In genomic region chr17:2051388-2052237, GRCh38 we compare ENCODE assay signal across 11 cellular contexts. TPM values are rescaled to one million over a fixed set of nuclear protein-coding genes. Genes with fewer than 3 reads are reported as not detected.
DNase-seq lines count a peak whose midpoint lies in the region; ATAC-seq, FAIRE-seq and TF ChIP-seq lines count a peak whose summit lies in the region.
"Had no signal": no experiment of that assay in that cellular context is flagged by ENCODE, and none has a peak within 500 bp of the region (broad histone marks: within the 10 kb centered on the region; RNA-seq: fewer than 3 reads in every experiment).

No MANE protein-coding gene starts in this region.

- CTCF ChIA-PET in activated CD8-positive, alpha-beta memory T cell treated with anti-CD3 and anti-CD28 coated beads, Interleukin-2, amount 10 ng/mL, durations not matched to agents 7 days and 5 days (lab: Charles Lee), result interaction anchor here (0.9 to 1.9 kb wide), 11 partner anchors 9 to 331 kb away, joined by 3 to 16 read pairs (median 4); partner anchors contain the start of genes OVCA2 and TSR1

- H3K27ac Mint-ChIP-seq in activated CD8-positive, alpha-beta memory T cell treated with anti-CD3 and anti-CD28 coated beads, Interleukin-2, amount 10 ng/mL, durations not matched to agents 7 days and 5 days, result peak overlapping the region; percentile 39

- H3K9me3 Mint-ChIP-seq in activated CD8-positive, alpha-beta memory T cell treated with anti-CD3 and anti-CD28 coated beads, Interleukin-2, amount 10 ng/mL, durations not matched to agents 7 days and 5 days (ENCODE audit: low read depth), result no peaks in the 10 kb centered on the region

- no peak for FAIRE-seq in kidney (lab: Jason Lieb, UNC)

- no peak overlapping the region for H3K27ac ChIP-seq in WERI-Rb-1
- H3K27ac ChIP-seq in kidney (ENCODE audit: low read depth in 2 of 2, low read length in 2 of 2), result no peak overlapping the region
- peak overlapping the region; percentile 29 to 36 for H3K27ac ChIP-seq in testis
- H3K27ac ChIP-seq: epithelial cell of prostate had no signal

- ATAC-seq in activated CD8-positive, alpha-beta memory T cell treated with anti-CD3 and anti-CD28 coated beads, Interleukin-2, amount 10 ng/mL, durations not matched to agents 7 days and 5 days, result no peak
- ATAC-seq in GM18861 (IDR thresholded peaks at IDR 0.05; ENCODE audit: unreplicated experiment), result no peak

- WGBS in testis, 2 donors, result 25 to 31% methylated on average over 36 of the region's 45 CpGs

- H3K9me3 ChIP-seq in WERI-Rb-1 (ENCODE audit: severe bottlenecking), result no peaks in the 10 kb centered on the region
- H3K9me3 ChIP-seq in kidney (ENCODE audit: control insufficient read depth in 1 of 2, low read length in 2 of 2), result no peaks in the 10 kb centered on the region
- H3K9me3 ChIP-seq in testis, result no peaks in the 10 kb centered on the region

- H3K9ac ChIP-seq in kidney (ENCODE audit: low read length in 2 of 2), result no peak overlapping the region

- peak overlapping the region; percentile 58 for H3K4me3 ChIP-seq in WERI-Rb-1 (ENCODE audit: low read depth, low read length)
- H3K4me3 ChIP-seq in kidney (ENCODE audit: low read length in 2 of 2), result no peak overlapping the region
- peak overlapping the region; percentile 59 to 75 for H3K4me3 ChIP-seq in testis

- H3K27me3 ChIP-seq in WERI-Rb-1 (ENCODE audit: insufficient read depth, low read depth, severe bottlenecking) (peaks cover 16% of the 10 kb centered on the region), testis (no peaks in the 10 kb centered on the region)

- peaks cover 13% of the 10 kb centered on the region for H3K27me3 Mint-ChIP-seq in activated CD8-positive, alpha-beta memory T cell treated with anti-CD3 and anti-CD28 coated beads, Interleukin-2, amount 10 ng/mL, durations not matched to agents 7 days and 5 days

- peaks cover 4 to 16% of the 10 kb centered on the region in 2 donors for H3K4me1 ChIP-seq in kidney (ENCODE audit: control insufficient read depth in 1 of 2, insufficient read depth in 1 of 2, low read depth in 1 of 2, low read length in 2 of 2)
- peaks cover 13% of the 10 kb centered on the region for H3K4me1 ChIP-seq in testis

- TF ChIP-seq POLR2A in testis (IDR thresholded peaks at IDR 0.05), result no peak

- no peak for TF ChIP-seq CTCF in WERI-Rb-1 (IDR thresholded peaks at IDR 0.05; ENCODE audit: low read depth, low read length)
- no peak for TF ChIP-seq CTCF in kidney (IDR thresholded peaks at IDR 0.05; ENCODE audit: borderline replicate concordance, extremely low read depth, insufficient read depth)
- no peak for TF ChIP-seq CTCF in testis (IDR thresholded peaks at IDR 0.05)

- H3K4me1 Mint-ChIP-seq in activated CD8-positive, alpha-beta memory T cell treated with anti-CD3 and anti-CD28 coated beads, Interleukin-2, amount 10 ng/mL, durations not matched to agents 7 days and 5 days, result peaks cover 25% of the 10 kb centered on the region

- peak overlapping the region; percentile 5 for H3K4me3 Mint-ChIP-seq in activated CD8-positive, alpha-beta memory T cell treated with anti-CD3 and anti-CD28 coated beads, Interleukin-2, amount 10 ng/mL, durations not matched to agents 7 days and 5 days

- intact Hi-C loops in kidney (cut with DNase I), result no loop called here
- intact Hi-C loops in testis (cut with DNase I; ENCODE audit: low total_unique reads), result loop anchor here (5.0 kb wide), 1 partner anchor 301 kb away; no protein-coding TSS in a partner anchor

- H3K36me3 ChIP-seq in WERI-Rb-1, result no peaks in the 10 kb centered on the region
- H3K36me3 ChIP-seq in kidney (ENCODE audit: control insufficient read depth in 1 of 2, insufficient read depth in 2 of 2, low read length in 2 of 2), result no peaks in the 10 kb centered on the region
- no peaks in the 10 kb centered on the region for H3K36me3 ChIP-seq in testis (ENCODE audit: low read depth, missing control alignments)

- no peak for DNase-seq in activated CD8-positive, alpha-beta memory T cell treated with anti-CD3 and anti-CD28 coated beads, Interleukin-2, amount 10 ng/mL, durations not matched to agents 7 days and 5 days
- DNase-seq in activated CD8-positive, alpha-beta memory T cell treated with anti-CD3 and anti-CD28 coated beads, Interleukin-2, amount 50 U/mL, for 4 hours, result no peak
- DNase-seq in WERI-Rb-1, result no peak
- DNase-seq in kidney, result peak; percentile 80
- no peak for DNase-seq in testis
- DNase-seq in cerebellar cortex (ENCODE audit: low spot score), result no peak
- no peak for DNase-seq in inferior parietal cortex (ENCODE audit: extremely low spot score)
- DNase-seq: NCI-H1694, SHP77 treated with DMSO at 0.1 percent for 48 hours had no signal

- H3K36me3 Mint-ChIP-seq in activated CD8-positive, alpha-beta memory T cell treated with anti-CD3 and anti-CD28 coated beads, Interleukin-2, amount 10 ng/mL, durations not matched to agents 7 days and 5 days, result peaks cover 2% of the 10 kb centered on the region

RNA-seq across cellular contexts. Expression of gene HIC1, which starts 3.3 kb away (rescaled TPM):
- total RNA-seq in activated CD8-positive, alpha-beta memory T cell treated with anti-CD3 and anti-CD28 coated beads, Interleukin-2, amount 10 ng/mL, durations not matched to agents 7 days and 5 days, result 100 to 1,000 TPM in 1 of 2 experiments, 10 to 100 TPM in 1; 88.5 to 122 TPM
- 13.0 TPM for total RNA-seq in kidney
- polyA plus RNA-seq in kidney (ENCODE audit: insufficient read depth, low read depth, low replicate concordance), result 2.7 TPM
- 10 to 100 TPM; 36.1 to 38.4 TPM for total RNA-seq in testis
- 8.7 TPM for polyA plus RNA-seq in testis (ENCODE audit: insufficient read depth, low read depth, low replicate concordance)

RNA-seq across cellular contexts. Expression of gene OVCA2, which starts 9.8 kb away (rescaled TPM):
- total RNA-seq in activated CD8-positive, alpha-beta memory T cell treated with anti-CD3 and anti-CD28 coated beads, Interleukin-2, amount 10 ng/mL, durations not matched to agents 7 days and 5 days, result 10 to 100 TPM; 31.7 to 42.2 TPM
- total RNA-seq in kidney (22.9 TPM), testis (10 to 100 TPM; 46.3 to 55.1 TPM)
- polyA plus RNA-seq in kidney (ENCODE audit: insufficient read depth, low read depth, low replicate concordance) (63.6 TPM), testis (ENCODE audit: insufficient read depth, low read depth, low replicate concordance) (46.3 TPM)

RNA-seq across cellular contexts. Expression of gene DPH1, which starts 21.7 kb away (rescaled TPM):
- 10 to 100 TPM; 29.2 to 37.5 TPM for total RNA-seq in activated CD8-positive, alpha-beta memory T cell treated with anti-CD3 and anti-CD28 coated beads, Interleukin-2, amount 10 ng/mL, durations not matched to agents 7 days and 5 days
- total RNA-seq in kidney, result 49.4 TPM
- polyA plus RNA-seq in kidney (ENCODE audit: insufficient read depth, low read depth, low replicate concordance), result 23.3 TPM
- total RNA-seq in testis, result 10 to 100 TPM; 91.9 to 93.3 TPM
- polyA plus RNA-seq in testis (ENCODE audit: insufficient read depth, low read depth, low replicate concordance), result 32.6 TPM

RNA-seq across cellular contexts. Expression of gene RTN4RL1, which starts 26.5 kb away (rescaled TPM):
- under 1 TPM; 0.09 to 0.45 TPM for total RNA-seq in activated CD8-positive, alpha-beta memory T cell treated with anti-CD3 and anti-CD28 coated beads, Interleukin-2, amount 10 ng/mL, durations not matched to agents 7 days and 5 days
- total RNA-seq in kidney, result 10.7 TPM
- 2.0 TPM for polyA plus RNA-seq in kidney (ENCODE audit: insufficient read depth, low read depth, low replicate concordance)
- total RNA-seq in testis, result 1 to 10 TPM; 1.7 to 1.8 TPM
- 1.8 TPM for polyA plus RNA-seq in testis (ENCODE audit: insufficient read depth, low read depth, low replicate concordance)

Comparison
In these comparisons a context has a peak if more than half of its experiments do, and no peak if none do; other contexts are left out.
1. H3K27ac ChIP-seq: peak in testis (2 of 2); none in WERI-Rb-1 (single experiment) and kidney (0 of 2).
2. H3K4me3 ChIP-seq: peak in WERI-Rb-1 (single experiment) and testis (2 of 2); none in kidney (0 of 2).